In genomic region chr1:45304311-45305081, GRCh38 we compare ENCODE assay signal across 8 cellular contexts. TPM values are rescaled to one million over a fixed set of nuclear protein-coding genes. Genes with fewer than 3 reads are reported as not detected.
DNase-seq lines count a peak whose midpoint lies in the region; ATAC-seq and TF ChIP-seq lines count a peak whose summit lies in the region.

No MANE protein-coding gene starts in this region.

- peak overlapping the region; percentile 76 for H3K4me2 ChIP-seq in parathyroid adenoma (ENCODE audit: low read length)

- ATAC-seq in HG02970 (IDR thresholded peaks at IDR 0.05; ENCODE audit: low FRiP score, unreplicated experiment), result peak; percentile 1
- ATAC-seq in GM18511 (IDR thresholded peaks at IDR 0.05; ENCODE audit: unreplicated experiment), result no peak

- peak overlapping the region; percentile 86 for H3K27ac ChIP-seq in VCaP
- peak overlapping the region; percentile 91 for H3K27ac ChIP-seq in parathyroid adenoma

- DNase-seq in EH (ENCODE audit: low read depth) (peak; percentile 20), fibroblast of the aortic adventitia (ENCODE audit: low read depth) (no peak), SW480 (ENCODE audit: low spot score) (no peak), NCI-H774 (lab: John Stamatoyannopoulos, UW) (no peak)

- H3K79me2 ChIP-seq in parathyroid adenoma, result no peaks in the 10 kb centered on the region

- no peaks in the 10 kb centered on the region for H3K36me3 ChIP-seq in parathyroid adenoma (ENCODE audit: control insufficient read depth, insufficient read depth, low read length)

- peak; percentile 58 for TF ChIP-seq CTCF in VCaP (conservative IDR thresholded peaks at IDR 0.05)
- TF ChIP-seq CTCF in fibroblast of the aortic adventitia (IDR thresholded peaks at IDR 0.05; ENCODE audit: insufficient read depth, low read length), result no peak
- TF ChIP-seq CTCF in parathyroid adenoma (IDR thresholded peaks at IDR 0.05), result no peak

- H3K27me3 ChIP-seq in parathyroid adenoma (ENCODE audit: control insufficient read depth, insufficient read depth, low read length), result no peaks in the 10 kb centered on the region

- H2AFZ ChIP-seq in parathyroid adenoma, result peak overlapping the region; percentile 86

- H3K4me3 ChIP-seq in fibroblast of the aortic adventitia (ENCODE audit: low read depth, low read length), result peak overlapping the region; percentile 78
- H3K4me3 ChIP-seq in parathyroid adenoma (ENCODE audit: low read depth, low read length), result peak overlapping the region; percentile 61

- peaks cover 3% of the 10 kb centered on the region for H3K4me1 ChIP-seq in parathyroid adenoma

- peak overlapping the region; percentile 35 for H3K9ac ChIP-seq in parathyroid adenoma

- H3K9me3 ChIP-seq in parathyroid adenoma (ENCODE audit: control insufficient read depth, low read length), result no peaks in the 10 kb centered on the region

RNA-seq across cellular contexts. Expression of gene HPDL, which starts 22.2 kb away (rescaled TPM):
- 1.1 and 1.4 TPM in 2 replicates for total RNA-seq in fibroblast of the aortic adventitia (ENCODE audit: low replicate concordance)

RNA-seq across cellular contexts. Expression of gene TOE1, which starts 35.5 kb away (rescaled TPM):
- total RNA-seq in fibroblast of the aortic adventitia (ENCODE audit: low replicate concordance), result 2.7 and 14.7 TPM in 2 replicates

RNA-seq across cellular contexts. Expression of gene MUTYH, which starts 35.7 kb away (rescaled TPM):
- 7.7 and 16.8 TPM in 2 replicates for total RNA-seq in fibroblast of the aortic adventitia (ENCODE audit: low replicate concordance)
